25 cellular contexts compared by ENCODE assay signal in the genomic region with DNA sequence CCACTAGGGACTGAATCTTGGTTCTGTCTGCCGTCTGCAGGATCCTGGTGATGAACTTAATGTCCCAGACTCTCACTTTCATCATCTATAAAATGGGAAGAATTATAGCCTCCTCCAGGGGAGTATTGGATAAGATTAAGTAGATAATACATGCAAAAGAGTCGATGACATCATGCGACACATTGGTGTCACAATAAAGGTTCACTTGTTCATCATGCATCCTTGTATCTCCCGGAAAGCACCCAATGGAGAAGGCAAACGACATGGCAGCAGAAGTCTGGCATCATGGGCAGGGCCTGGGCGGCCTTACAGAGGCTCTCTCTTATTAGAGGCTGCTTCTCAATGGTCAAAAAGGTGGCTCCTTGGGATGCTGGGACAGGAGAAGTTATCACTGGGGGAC. TPM values are rescaled to one million over a fixed set of nuclear protein-coding genes. Genes with fewer than 3 reads are reported as not detected.
"Had no signal": no experiment of that assay in that cellular context is flagged by ENCODE, and none has a peak within 500 bp of the region (broad histone marks: within the 10 kb centered on the region; RNA-seq: fewer than 3 reads in every experiment).

No MANE protein-coding gene starts in this region.

- H3K27ac ChIP-seq: SJSA1, SK-N-MC had no signal

- FAIRE-seq: RCC 7860 had no signal

- H3K9me3 ChIP-seq: SJSA1 had no signal

- H3K4me1 ChIP-seq: SJSA1 had no signal

- H3K4me3 ChIP-seq: MG63, SJSA1, SK-N-MC had no signal

- DNase-seq: Karpas-422, KG1, MG63, NCI-H1092, NCI-H1105 treated with DMSO at 0.1 percent for 48 hours, NCI-H1417 treated with DMSO at 0.1 percent for 48 hours, NCI-H146, NCI-H1694 treated with DMSO at 0.1 percent for 48 hours, NCI-H1930, NCI-H2081, NCI-H2107, NCI-H2227 treated with DMSO at 0.1 percent for 48 hours, NCI-H446, NCI-H510A, NCI-H524 treated with DMSO at 0.1 percent for 48 hours, NCI-H69, NCI-H774, Right ventricle myocardium superior, RPMI8226, SIG-M5 had no signal

- H3K36me3 ChIP-seq: MG63, SJSA1 had no signal

RNA-seq across cellular contexts. Expression of a gene that starts 35.1 kb away (rescaled TPM):
- total RNA-seq: HT1080; SJSA1; T-helper 1 cell treated with Interleukin-12 subunit alpha and Interleukin-12 subunit beta and Interleukin-4 antibody, amounts not matched to agents 30 ng/mL and 1 ng/mL, for 36 hours had no signal

RNA-seq across cellular contexts. Expression of a gene that starts 54.1 kb away (rescaled TPM):
- total RNA-seq: HT1080; Right ventricle myocardium superior; SJSA1; T-helper 1 cell treated with Interleukin-12 subunit alpha and Interleukin-12 subunit beta and Interleukin-4 antibody, amounts not matched to agents 30 ng/mL and 1 ng/mL, for 36 hours had no signal
